Comparison of ENCODE assay signal across 30 cellular contexts in the genomic region with DNA sequence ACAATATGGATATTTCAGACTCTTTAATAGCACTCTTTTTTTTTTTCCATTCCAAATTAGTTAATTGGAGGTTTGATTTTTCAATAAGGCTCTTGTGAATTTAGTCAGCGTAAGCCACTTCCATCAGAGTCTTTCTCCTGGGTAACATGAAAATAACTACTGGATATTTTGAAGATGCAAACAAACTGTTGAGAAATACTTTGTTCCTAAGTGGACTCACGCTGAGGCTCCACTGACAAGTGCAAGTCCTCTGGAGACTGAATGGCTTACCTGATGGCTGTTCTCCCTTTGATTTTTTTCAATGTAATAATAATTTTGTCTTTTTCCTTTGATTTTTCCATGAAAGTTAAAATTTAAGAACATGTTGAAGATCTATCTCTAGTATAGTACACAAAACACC. TPM values are rescaled to one million over a fixed set of nuclear protein-coding genes. Genes with fewer than 3 reads are reported as not detected.
"Had no signal": no experiment of that assay in that cellular context is flagged by ENCODE, and none has a peak within 500 bp of the region (broad histone marks: within the 10 kb centered on the region; RNA-seq: fewer than 3 reads in every experiment).

No MANE protein-coding gene starts in this region.

- H3K9ac ChIP-seq: neural progenitor cell, parathyroid adenoma had no signal

- H3K27me3 ChIP-seq: gastroesophageal sphincter, neural progenitor cell, thyroid gland had no signal

- H3K36me3 ChIP-seq: gastroesophageal sphincter, neural progenitor cell, thyroid gland had no signal

- H2AFZ ChIP-seq: neural progenitor cell, parathyroid adenoma had no signal

- H3K4me1 ChIP-seq: gastroesophageal sphincter, neural progenitor cell, parathyroid adenoma, psoas muscle had no signal

- H3K4me2 ChIP-seq: neural progenitor cell, smooth muscle cell had no signal

- H3K9me3 ChIP-seq: gastroesophageal sphincter, psoas muscle, thyroid gland had no signal

- DNase-seq: activated CD4-positive, alpha-beta memory T cell treated with anti-CD3 and anti-CD28 coated beads for 36 hours; activated CD4-positive, alpha-beta T cell treated with anti-CD3 and anti-CD28 coated beads, Interleukin-2, amount 10 ng/mL, durations not matched to agents 24 days and 14 days; activated CD4-positive, CD25-positive, alpha-beta regulatory T cell treated with anti-CD3 and anti-CD28 coated beads, Interleukin-2, amount 50 U/mL, for 72 hours; activated CD8-positive, alpha-beta memory T cell treated with anti-CD3 and anti-CD28 coated beads, Interleukin-2, amount 50 U/mL, for 48 hours; activated gamma-delta T cell; activated naive CD4-positive, alpha-beta T cell treated with anti-CD3 and anti-CD28 coated beads, Interleukin-2, amount 10 ng/mL, durations not matched to agents 7 days and 5 days; activated naive CD8-positive, alpha-beta T cell treated with anti-CD3 and anti-CD28 coated beads, Interleukin-2, amount 10 ng/mL, durations not matched to agents 7 days and 5 days; activated T-cell treated with anti-CD3 and anti-CD28 coated beads, Interleukin-2, amount 50 U/mL, for 24 hours; caudate nucleus; cortex of kidney; effector memory CD8-positive, alpha-beta T cell; erythroblast; hypothalamus; immature natural killer cell; left ventricle myocardium superior; natural killer cell; occipital lobe; psoas muscle; stimulated activated CD4-positive, alpha-beta T cell treated with anti-CD3 and anti-CD28 coated beads, Interleukin-1b, Interleukin-23, amount 100 ng/mL, for 48 hours; stimulated activated CD4-positive, alpha-beta T cell treated with anti-CD3 and anti-CD28 coated beads, Interleukin-4, amount 100 ng/mL, for 4 hours; stimulated activated CD8-positive, alpha-beta memory T cell treated with anti-CD3 and anti-CD28 coated beads, Interleukin-4, amount 100 ng/mL, for 48 hours; stimulated activated naive CD8-positive, alpha-beta T cell treated with anti-CD3 and anti-CD28 coated beads, Interleukin-15, amount 100 ng/mL, for 72 hours; T-helper 17 cell; T1000; thyroid gland had no signal

- H3K27ac ChIP-seq: gastroesophageal sphincter, neural progenitor cell, parathyroid adenoma, psoas muscle, thyroid gland had no signal

- ATAC-seq: effector memory CD8-positive, alpha-beta T cell; gastroesophageal sphincter; left ventricle myocardium superior; natural killer cell; psoas muscle; stimulated activated memory B cell treated with anti-CD40 and anti-IgM and Interleukin-4, amounts not matched to agents 10 μg/mL and 1 μg/mL and 100 μg/mL, for 72 hours; stimulated activated naive CD8-positive, alpha-beta T cell treated with anti-CD3 and anti-CD28 coated beads, Interleukin-15, amount 100 ng/mL, for 72 hours; T-helper 17 cell had no signal

- H3K4me3 ChIP-seq: gastroesophageal sphincter, neural progenitor cell, psoas muscle, smooth muscle cell, thyroid gland had no signal

RNA-seq across cellular contexts. Expression of a gene that starts 26.0 kb away (rescaled TPM):
- total RNA-seq: activated naive CD8-positive, alpha-beta T cell treated with anti-CD3 and anti-CD28 coated beads, Interleukin-2, amount 10 ng/mL, durations not matched to agents 7 days and 5 days; natural killer cell had no signal
- polyA plus RNA-seq: immature natural killer cell had no signal
